Comparison of ENCODE assay signal across 11 cellular contexts in genomic region chr6:50952092-50952932, GRCh38.
DNase-seq lines count a peak whose midpoint lies in the region; ATAC-seq, FAIRE-seq and TF ChIP-seq lines count a peak whose summit lies in the region.
"Had no signal": no experiment of that assay in that cellular context is flagged by ENCODE, and none has a peak within 500 bp of the region (broad histone marks: within the 10 kb centered on the region; RNA-seq: fewer than 3 reads in every experiment).

No MANE protein-coding gene starts in this region.

- BruUV-seq in PC-3 (replicated peaks; lab: Mats Ljungman, UMichigan), result no TSS peak

- POLR2A ChIA-PET in PC-3 (lab: Charles Lee; ENCODE audit: unreplicated experiment), result no interaction called here

- no peak overlapping the region for H3K9ac ChIP-seq in PC-3 (ENCODE audit: low read length)

- H3K79me2 ChIP-seq in PC-3 (ENCODE audit: low read length), result no peaks in the 10 kb centered on the region

- H3K9me3 ChIP-seq in PC-3 (ENCODE audit: low read length), result no peaks in the 10 kb centered on the region
- no peaks in the 10 kb centered on the region for H3K9me3 ChIP-seq in psoas muscle
- no peaks in the 10 kb centered on the region for H3K9me3 ChIP-seq in effector memory CD4-positive, alpha-beta T cell (ENCODE audit: control insufficient read depth, low read length)

- H3K27me3 ChIP-seq in PC-3 (ENCODE audit: low read length) (no peaks in the 10 kb centered on the region), psoas muscle (ENCODE audit: insufficient read depth in 3 of 3, low read length in 2 of 3) (no peaks in the 10 kb centered on the region)
- H3K27me3 ChIP-seq in effector memory CD4-positive, alpha-beta T cell (replicated peaks; ENCODE audit: control insufficient read depth, insufficient read depth, low read length, poor library complexity, severe bottlenecking), result no peaks in the 10 kb centered on the region

- 35 to 39% (median 37%) methylated on average over 7 of the region's 7 CpGs for WGBS in psoas muscle, 3 donors

- H3K4me1 ChIP-seq in PC-3 (ENCODE audit: insufficient read depth, low read length), result peaks cover 9% of the 10 kb centered on the region; the same call in 1 of the 2 replicates
- no peaks in the 10 kb centered on the region for H3K4me1 ChIP-seq in psoas muscle
- H3K4me1 ChIP-seq in effector memory CD4-positive, alpha-beta T cell (ENCODE audit: control insufficient read depth, insufficient read depth, low read length, poor library complexity, severe bottlenecking), result no peaks in the 10 kb centered on the region

- H2AFZ ChIP-seq in PC-3 (ENCODE audit: low read length), result peak overlapping the region; percentile 72

- DNase-seq in DMS153 treated with DMSO at 0.1 percent for 48 hours (lab: John Stamatoyannopoulos, UW; ENCODE audit: unreplicated experiment) (peak; percentile 24), H54 (ENCODE audit: insufficient read length, low spot score) (peak; percentile 12), PC-3 (peak; percentile 54), foreskin melanocyte (peak; percentile 2), psoas muscle (no peak)
- no peak for DNase-seq in effector memory CD4-positive, alpha-beta T cell
- DNase-seq: activated T-cell treated with anti-CD3 and anti-CD28 coated beads, Interleukin-2, amount 50 U/mL, for 1 hour; CD8-positive, alpha-beta T cell; nephron progenitor cell had no signal

- CTCF ChIA-PET in PC-3 (lab: Charles Lee), result no interaction called here

- TF ChIP-seq CTCF in PC-3 (conservative IDR thresholded peaks at IDR 0.05; ENCODE audit: low read depth, low read length), result peak; percentile 26; the same call in 1 of the 2 replicates
- no peak for TF ChIP-seq CTCF in psoas muscle (IDR thresholded peaks at IDR 0.05)

- H3K4me3 ChIP-seq in PC-3 (ENCODE audit: low read length) (no peak overlapping the region), psoas muscle (no peak overlapping the region)
- H3K4me3 ChIP-seq in effector memory CD4-positive, alpha-beta T cell (ENCODE audit: insufficient read depth, low read depth, low read length, poor library complexity, severe bottlenecking), result no peak overlapping the region

- TF ChIP-seq POLR2A in H54 (IDR thresholded peaks at IDR 0.05; ENCODE audit: low read depth, low read length), result no peak

- H3K4me2 ChIP-seq in PC-3 (ENCODE audit: low read length), result 0 out of 2 replicates have a peak overlapping the region, but pooled peaks have one; percentile 11

- intact Hi-C loops in PC-3 (cut with micrococcal nuclease), result no loop called here
- intact Hi-C loops in psoas muscle (cut with DNase I), result no loop called here

- FAIRE-seq in H54 (lab: Jason Lieb, UNC), result peak; percentile 64

- peak; percentile 69 for ATAC-seq in PC-3
- ATAC-seq in psoas muscle, result no peak
- ATAC-seq in HG03571 (IDR thresholded peaks at IDR 0.05; ENCODE audit: unreplicated experiment), result no peak
- no peak for ATAC-seq in HG03045 (IDR thresholded peaks at IDR 0.05; ENCODE audit: unreplicated experiment)
- ATAC-seq: CD8-positive, alpha-beta T cell had no signal

- no peak overlapping the region for H3K27ac ChIP-seq in PC-3 (ENCODE audit: low read length)
- H3K27ac ChIP-seq in psoas muscle, result no peak overlapping the region
- H3K27ac ChIP-seq in effector memory CD4-positive, alpha-beta T cell (ENCODE audit: insufficient read depth, low read length, poor library complexity, severe bottlenecking), result no peak overlapping the region

- H4K20me1 ChIP-seq in PC-3 (ENCODE audit: low read length), result no peaks in the 10 kb centered on the region

- no peaks in the 10 kb centered on the region for H3F3A ChIP-seq in PC-3 (ENCODE audit: low read length, unreplicated experiment)

- H3K36me3 ChIP-seq in PC-3 (ENCODE audit: low read depth, low read length) (no peaks in the 10 kb centered on the region), psoas muscle (ENCODE audit: insufficient read depth in 1 of 2, low read depth in 1 of 2) (no peaks in the 10 kb centered on the region)
- no peaks in the 10 kb centered on the region for H3K36me3 ChIP-seq in effector memory CD4-positive, alpha-beta T cell (ENCODE audit: control insufficient read depth, insufficient read depth, low read length)

- H3K9me2 ChIP-seq in PC-3 (replicated peaks; ENCODE audit: low read length), result no peaks in the 10 kb centered on the region

Comparison
In these comparisons a context has a peak if more than half of its experiments do, and no peak if none do; other contexts are left out.
1. DNase-seq: peak in DMS153 treated with DMSO at 0.1 percent for 48 hours (single experiment), H54 (single experiment), PC-3 (single experiment) and foreskin melanocyte (single experiment); none in psoas muscle (0 of 2) and effector memory CD4-positive, alpha-beta T cell (0 of 3).